8 cellular contexts compared by ENCODE assay signal in the genomic region with DNA sequence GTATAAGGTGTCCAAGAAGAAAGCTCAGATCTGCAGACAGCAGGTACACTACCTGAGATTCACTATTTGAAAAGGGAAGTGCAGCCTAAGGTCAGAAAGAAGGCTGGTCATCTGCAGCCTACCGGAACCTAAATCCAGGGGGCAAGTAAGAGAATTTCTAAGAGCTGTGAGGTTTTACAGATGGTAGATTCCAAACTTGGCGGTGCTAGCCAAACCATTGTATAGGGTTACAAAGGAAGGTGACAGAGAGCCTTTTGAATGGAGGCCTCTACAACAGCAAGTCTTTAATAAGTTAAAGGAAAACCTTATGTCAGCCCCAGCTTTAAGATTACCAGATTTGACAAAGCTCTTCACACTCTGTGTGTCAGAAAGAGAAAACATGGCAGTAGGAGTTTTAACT.
"Had no signal": no experiment of that assay in that cellular context is flagged by ENCODE, and none has a peak within 500 bp of the region (broad histone marks: within the 10 kb centered on the region; RNA-seq: fewer than 3 reads in every experiment).

No MANE protein-coding gene starts in this region.

- H3K4me3 ChIP-seq: GM23248, HAP-1 had no signal

- H3K9me3 ChIP-seq: HAP-1 had no signal

- H3K4me1 ChIP-seq: HAP-1 had no signal

- FAIRE-seq: HepG2 had no signal

- H3K36me3 ChIP-seq: HAP-1 had no signal

- H3K27ac ChIP-seq: GM23248, HL-60 had no signal

- H2AFZ ChIP-seq: GM23248 had no signal

- DNase-seq: GM23248, GOT3, H7, HFFc6, KBM-7 had no signal

- H3K9ac ChIP-seq: GM23248 had no signal
